ENCODE assay signal across 8 cellular contexts in the genomic region with DNA sequence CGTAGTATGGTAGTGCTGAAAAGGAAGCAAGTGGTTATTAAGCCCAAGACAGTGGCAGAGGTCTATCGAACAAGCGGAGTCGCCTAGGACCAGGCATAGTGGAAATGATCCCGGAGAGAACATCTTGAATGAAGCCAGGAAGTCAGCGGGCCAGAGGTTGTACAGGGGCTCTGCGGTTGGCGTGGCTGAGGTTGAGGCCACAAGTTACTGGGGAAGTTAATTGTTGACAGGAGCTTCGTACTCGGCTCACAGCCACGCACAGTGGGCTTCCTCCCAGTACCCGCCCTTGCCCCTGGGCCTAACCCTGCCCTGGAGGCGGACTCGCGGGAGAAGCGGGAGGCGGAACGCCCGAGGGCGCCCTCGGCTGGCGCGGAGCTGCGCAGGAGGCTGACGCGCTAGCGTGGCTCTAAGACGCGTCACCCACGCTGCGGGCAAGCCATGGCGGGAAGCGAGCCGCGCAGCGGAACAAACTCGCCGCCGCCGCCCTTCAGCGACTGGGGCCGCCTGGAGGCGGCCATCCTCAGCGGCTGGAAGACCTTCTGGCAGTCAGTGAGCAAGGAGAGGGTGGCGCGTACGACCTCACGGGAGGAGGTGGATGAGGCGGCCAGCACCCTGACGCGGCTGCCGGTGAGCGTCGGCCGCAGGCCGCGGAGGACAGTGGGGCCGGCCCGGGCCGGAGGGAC. TPM values are rescaled to one million over a fixed set of nuclear protein-coding genes. Genes with fewer than 3 reads are reported as not detected.
A peak's percentile ranks its signal among the peaks of the same experiment; 100 is the strongest.
DNase-seq lines count a peak whose midpoint lies in the region; ATAC-seq lines count a peak whose summit lies in the region.

A gene with protein sequence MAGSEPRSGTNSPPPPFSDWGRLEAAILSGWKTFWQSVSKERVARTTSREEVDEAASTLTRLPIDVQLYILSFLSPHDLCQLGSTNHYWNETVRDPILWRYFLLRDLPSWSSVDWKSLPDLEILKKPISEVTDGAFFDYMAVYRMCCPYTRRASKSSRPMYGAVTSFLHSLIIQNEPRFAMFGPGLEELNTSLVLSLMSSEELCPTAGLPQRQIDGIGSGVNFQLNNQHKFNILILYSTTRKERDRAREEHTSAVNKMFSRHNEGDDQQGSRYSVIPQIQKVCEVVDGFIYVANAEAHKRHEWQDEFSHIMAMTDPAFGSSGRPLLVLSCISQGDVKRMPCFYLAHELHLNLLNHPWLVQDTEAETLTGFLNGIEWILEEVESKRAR (plus strand): TSS at position 410 of the 683 bp plus-strand sequence. CDS start 29 bp downstream, at position 439.

- peak; percentile 97 for ATAC-seq in GM19468 (IDR thresholded peaks at IDR 0.05; ENCODE audit: extremely low read depth, unreplicated experiment)
- ATAC-seq in effector memory CD8-positive, alpha-beta T cell (replicated peaks): peak; percentile 91

- H3K27ac Mint-ChIP-seq in effector memory CD8-positive, alpha-beta T cell: peak within 1 kb of the TSS; percentile 97 to 98

- H3K4me1 Mint-ChIP-seq in effector memory CD8-positive, alpha-beta T cell (ENCODE audit: low read depth in 2 of 2): peaks cover 12 to 23% of the 10 kb centered on the region in 2 donors

- peak; percentile 4 for DNase-seq in COLO829 (ENCODE audit: low spot score)
- peak; percentile 61 for DNase-seq in HS-27A (ENCODE audit: low read depth)
- DNase-seq in NOMO-1 (lab: John Stamatoyannopoulos, UW; ENCODE audit: unreplicated experiment in 2 of 2): peak; percentile 98 to 99
- DNase-seq in activated CD8-positive, alpha-beta memory T cell treated with anti-CD3 and anti-CD28 coated beads for 4 hours (ENCODE audit: low read depth in 2 of 2): peak; percentile 69 to 77
- peak; percentile 87 to 90 (median 90) for DNase-seq in effector memory CD8-positive, alpha-beta T cell
- DNase-seq in mesenteric fat pad (ENCODE audit: low spot score): peak; percentile 97
- DNase-seq in stimulated activated CD8-positive, alpha-beta memory T cell treated with anti-CD3 and anti-CD28 coated beads, Interleukin-15, amount 100 ng/mL, for 4 hours (ENCODE audit: low read depth in 2 of 2): peak; percentile 72 to 80

- H3K27me3 Mint-ChIP-seq in effector memory CD8-positive, alpha-beta T cell: no peaks in the 10 kb centered on the region

- H3K4me3 Mint-ChIP-seq in effector memory CD8-positive, alpha-beta T cell: peak within 1 kb of the TSS; percentile 81 to 90

- H3K36me3 Mint-ChIP-seq in effector memory CD8-positive, alpha-beta T cell (ENCODE audit: insufficient read depth): peaks cover 33% of the 10 kb centered on the region

- no peaks in the 10 kb centered on the region for H3K9me3 Mint-ChIP-seq in effector memory CD8-positive, alpha-beta T cell

RNA-seq across cellular contexts. Expression of the gene that starts here (rescaled TPM):
- 11.2 TPM for total RNA-seq in mesenteric fat pad

Comparison
In these comparisons a context has a peak if more than half of its experiments do, and no peak if none do; other contexts are left out.
1. Peak in every context shown above with its lines: DNase-seq and ATAC-seq.
2. DNase-seq: peak in every context shown above with its lines; median percentile 98 in NOMO-1; 97 in mesenteric fat pad; 90 in effector memory CD8-positive, alpha-beta T cell; 76 in stimulated activated CD8-positive, alpha-beta memory T cell treated with anti-CD3 and anti-CD28 coated beads, Interleukin-15, amount 100 ng/mL, for 4 hours; 73 in activated CD8-positive, alpha-beta memory T cell treated with anti-CD3 and anti-CD28 coated beads for 4 hours; 61 in HS-27A; 4 in COLO829.